ENCODE assay signal across 24 cellular contexts in genomic region chr11:69573751-69574382, GRCh38.
DNase-seq lines count a peak whose midpoint lies in the region; ATAC-seq and TF ChIP-seq lines count a peak whose summit lies in the region.
"Had no signal": no experiment of that assay in that cellular context is flagged by ENCODE, and none has a peak within 500 bp of the region (broad histone marks: within the 10 kb centered on the region; RNA-seq: fewer than 3 reads in every experiment).

No MANE protein-coding gene starts in this region.

- in situ Hi-C loops in IMR-90 (cut with MboI; ENCODE audit: low sequenced_read_pairs), result no loop called here

- no peak overlapping the region for H2AK5ac ChIP-seq in IMR-90 (ENCODE audit: low read depth, low read length)

- peaks cover 25% of the 10 kb centered on the region for H3K27me3 ChIP-seq in IMR-90 (ENCODE audit: control insufficient read depth, insufficient read depth, low read length)
- no peaks in the 10 kb centered on the region for H3K27me3 ChIP-seq in upper lobe of right lung
- peaks cover 0 to 16% (median 0%) of the 10 kb centered on the region in 3 donors for H3K27me3 ChIP-seq in psoas muscle (ENCODE audit: insufficient read depth in 3 of 3, low read length in 2 of 3)
- H3K27me3 ChIP-seq: BLaER1 treated with 17β-estradiol and CSF1 and Interleukin-3, amounts not matched to agents 10 nM and 100 nM; SJSA1 had no signal

- H3K14ac ChIP-seq in IMR-90 (replicated peaks; ENCODE audit: low read depth, low read length), result no peak overlapping the region

- H3K18ac ChIP-seq in IMR-90 (ENCODE audit: low read depth, low read length), result no peak overlapping the region

- H3K36me3 ChIP-seq in IMR-90 (ENCODE audit: control insufficient read depth, insufficient read depth, low read length) (no peaks in the 10 kb centered on the region), upper lobe of right lung (no peaks in the 10 kb centered on the region), psoas muscle (ENCODE audit: insufficient read depth in 1 of 2, low read depth in 1 of 2) (no peaks in the 10 kb centered on the region)
- H3K36me3 ChIP-seq: BLaER1 treated with 17β-estradiol and CSF1 and Interleukin-3, amounts not matched to agents 10 nM and 100 nM; SJSA1 had no signal

- no peaks in the 10 kb centered on the region for H3K9me1 ChIP-seq in IMR-90 (ENCODE audit: insufficient read depth, low read length)

- no peak overlapping the region for H4K5ac ChIP-seq in IMR-90 (ENCODE audit: low read depth, low read length)

- H2BK120ac ChIP-seq in IMR-90 (ENCODE audit: low read depth, low read length), result no peak overlapping the region

- peak; percentile 17; the same call in 1 of the 2 replicates for ATAC-seq in IMR-90 (ENCODE audit: low read depth)
- no peak for ATAC-seq in upper lobe of right lung
- ATAC-seq in psoas muscle, result no peak
- ATAC-seq: GM23338, HepG2, K562 had no signal

- H3K56ac ChIP-seq in IMR-90 (ENCODE audit: extremely low read depth, insufficient read depth, low read length), result no peak overlapping the region

- no peak overlapping the region for H3K4me3 ChIP-seq in IMR-90 (ENCODE audit: insufficient read depth, low read depth, low read length)
- H3K4me3 ChIP-seq in upper lobe of right lung, result no peak overlapping the region
- no peak overlapping the region for H3K4me3 ChIP-seq in psoas muscle
- H3K4me3 ChIP-seq: BLaER1 treated with 17β-estradiol and CSF1 and Interleukin-3, amounts not matched to agents 10 nM and 100 nM; GM23338; K562; SJSA1 had no signal

- intact Hi-C loops in IMR-90 (cut with micrococcal nuclease), result no loop called here
- intact Hi-C loops in upper lobe of right lung (cut with DNase I), result no loop called here
- intact Hi-C loops in psoas muscle (cut with DNase I), result no loop called here

- dilution Hi-C loops in IMR-90 (cut with HindIII; ENCODE audit: low sequenced_read_pairs, unreplicated experiment), result no loop called here

- H3K27ac ChIP-seq in IMR-90 (ENCODE audit: insufficient read depth, low read length), result no peak overlapping the region
- no peak overlapping the region for H3K27ac ChIP-seq in upper lobe of right lung
- H3K27ac ChIP-seq in psoas muscle, result no peak overlapping the region
- H3K27ac ChIP-seq: 22Rv1; BLaER1 treated with 17β-estradiol and CSF1 and Interleukin-3, amounts not matched to agents 10 nM and 100 nM; SJSA1 had no signal

- no peak overlapping the region for H2AK9ac ChIP-seq in IMR-90 (replicated peaks; ENCODE audit: low read depth, low read length, poor library complexity)

- POLR2A ChIA-PET in IMR-90 (lab: Charles Lee; ENCODE audit: unreplicated experiment), result no interaction called here

- no peak overlapping the region for H2AFZ ChIP-seq in IMR-90 (replicated peaks; ENCODE audit: low read length, poor library complexity)
- H2AFZ ChIP-seq: GM23338 had no signal

- no peak for TF ChIP-seq POLR2A in IMR-90 (IDR thresholded peaks at IDR 0.05; ENCODE audit: low read depth, low read length)

- H2BK15ac ChIP-seq in IMR-90 (ENCODE audit: low read depth, low read length), result no peak overlapping the region

- no peak overlapping the region for H4K8ac ChIP-seq in IMR-90 (ENCODE audit: low read depth in 2 of 2, low read length in 2 of 2)

- H3K4me1 ChIP-seq in IMR-90 (ENCODE audit: control insufficient read depth, insufficient read depth, low read length) (no peaks in the 10 kb centered on the region), upper lobe of right lung (no peaks in the 10 kb centered on the region), psoas muscle (no peaks in the 10 kb centered on the region)
- H3K4me1 ChIP-seq: SJSA1 had no signal

- H4K91ac ChIP-seq in IMR-90 (ENCODE audit: insufficient read depth, low read depth, low read length), result no peak overlapping the region

- no peak for TF ChIP-seq CTCF in IMR-90 (conservative IDR thresholded peaks at IDR 0.05; ENCODE audit: low read depth, low read length)
- TF ChIP-seq CTCF in upper lobe of right lung (IDR thresholded peaks at IDR 0.05), result no peak
- no peak for TF ChIP-seq CTCF in psoas muscle (IDR thresholded peaks at IDR 0.05)

- H3K4ac ChIP-seq in IMR-90 (ENCODE audit: low read depth, low read length), result no peak overlapping the region

- CTCF ChIA-PET in IMR-90 (lab: Yijun Ruan, JAX), result no interaction called here

- DNase-seq in activated CD8-positive, alpha-beta memory T cell treated with anti-CD3 and anti-CD28 coated beads for 24 hours, result peak; percentile 26
- no peak for DNase-seq in activated CD8-positive, alpha-beta memory T cell treated with anti-CD3 and anti-CD28 coated beads, Interleukin-2, amount 50 U/mL, for 4 hours
- DNase-seq in IMR-90 (no peak), fibroblast of peridontal ligament (ENCODE audit: extremely low read depth) (peak; percentile 51), upper lobe of right lung (peak; percentile 21), NCI-H526 (lab: John Stamatoyannopoulos, UW) (no peak), activated T-cell treated with anti-CD3 and anti-CD28 coated beads for 4 hours (no peak), psoas muscle (no peak)
- DNase-seq: CD4-positive, alpha-beta T cell; COR-L47; DMS53; H9; NCI-H1105 treated with DMSO at 0.1 percent for 48 hours; NCI-H2029; NCI-H446 treated with DMSO at 0.1 percent for 48 hours; NCI-H526 treated with DMSO at 0.1 percent for 48 hours; Right ventricle myocardium superior; RPMI8226 had no signal

- H2BK5ac ChIP-seq in IMR-90 (ENCODE audit: low read depth, low read length, poor library complexity, severe bottlenecking), result no peak overlapping the region

- H3K79me1 ChIP-seq in IMR-90 (ENCODE audit: low read depth in 1 of 2, low read length in 2 of 2), result no peaks in the 10 kb centered on the region

- H3K9me3 ChIP-seq in IMR-90 (ENCODE audit: control insufficient read depth, insufficient read depth, low read length), result no peaks in the 10 kb centered on the region
- no peaks in the 10 kb centered on the region for H3K9me3 ChIP-seq in upper lobe of right lung
- H3K9me3 ChIP-seq in psoas muscle, result no peaks in the 10 kb centered on the region
- H3K9me3 ChIP-seq: BLaER1 treated with 17β-estradiol and CSF1 and Interleukin-3, amounts not matched to agents 10 nM and 100 nM; SJSA1 had no signal

- TF ChIP-seq RAD21 in IMR-90 (IDR thresholded peaks at IDR 0.05; ENCODE audit: low read length), result no peak

- H2BK20ac ChIP-seq in IMR-90 (ENCODE audit: low read depth, low read length), result no peak overlapping the region

- H3K23ac ChIP-seq in IMR-90 (ENCODE audit: low read depth, low read length), result no peak overlapping the region

- BruUV-seq in IMR-90 (replicated peaks; lab: Mats Ljungman, UMichigan), result no TSS peak

- H3K9ac ChIP-seq in IMR-90 (ENCODE audit: low read depth, low read length), result no peak overlapping the region
- H3K9ac ChIP-seq: BLaER1 treated with 17β-estradiol and CSF1 and Interleukin-3, amounts not matched to agents 10 nM and 100 nM had no signal

- no peak overlapping the region for H3K4me2 ChIP-seq in IMR-90 (ENCODE audit: low read depth, low read length)
- H3K4me2 ChIP-seq: BLaER1 treated with 17β-estradiol and CSF1 and Interleukin-3, amounts not matched to agents 10 nM and 100 nM; GM23338 had no signal

- H4K20me1 ChIP-seq in IMR-90 (ENCODE audit: insufficient read depth, low read length), result no peaks in the 10 kb centered on the region
- H4K20me1 ChIP-seq: BLaER1 treated with 17β-estradiol and CSF1 and Interleukin-3, amounts not matched to agents 10 nM and 100 nM had no signal

- 76% methylated on average over 7 of the region's 11 CpGs; no CpG with 5 or more reads in 1 of the 2 experiments for WGBS in IMR-90 (ENCODE audit: extremely low coverage in 2 of 2, insufficient read length in 1 of 2), 2 experiments
- 70 to 81% (median 72%) methylated on average over 11 of the region's 11 CpGs for WGBS in psoas muscle, 3 donors

TF ChIP-seq in IMR-90, 13 proteins besides CTCF, POLR2A, EP300 and RAD21:
- no peak for TF ChIP-seq MXI1 (IDR thresholded peaks at IDR 0.05; ENCODE audit: borderline replicate concordance, low read depth, low read length)
- no peak for TF ChIP-seq MAZ (IDR thresholded peaks at IDR 0.05; ENCODE audit: borderline replicate concordance, low read depth, low read length)
- no peak for TF ChIP-seq MAFK (IDR thresholded peaks at IDR 0.05; ENCODE audit: low read depth, low read length)
- no peak for TF ChIP-seq NFE2L2 (IDR thresholded peaks at IDR 0.05; ENCODE audit: low read depth, low read length)
- no peak for TF ChIP-seq ELK1 (IDR thresholded peaks at IDR 0.05; ENCODE audit: borderline replicate concordance, low read depth, low read length)
- TF ChIP-seq SMC3 (IDR thresholded peaks at IDR 0.05; ENCODE audit: low read depth, low read length), result no peak
- no peak for TF ChIP-seq CHD1 (IDR thresholded peaks at IDR 0.05; ENCODE audit: low read depth, low read length)
- TF ChIP-seq RFX5 (IDR thresholded peaks at IDR 0.05; ENCODE audit: low read depth, low read length), result no peak
TF ChIP-seq in IMR-90: peak in this region for 0.

Comparison
In these comparisons a context has a peak if more than half of its experiments do, and no peak if none do; other contexts are left out.
1. DNase-seq: peak in activated CD8-positive, alpha-beta memory T cell treated with anti-CD3 and anti-CD28 coated beads for 24 hours (single experiment), fibroblast of peridontal ligament (single experiment) and upper lobe of right lung (single experiment); none in activated CD8-positive, alpha-beta memory T cell treated with anti-CD3 and anti-CD28 coated beads, Interleukin-2, amount 50 U/mL, for 4 hours (single experiment), IMR-90 (single experiment), NCI-H526 (0 of 2), activated T-cell treated with anti-CD3 and anti-CD28 coated beads for 4 hours (single experiment) and psoas muscle (0 of 2).